5 cellular contexts compared by ENCODE assay signal in genomic region chr5:801055-801454, GRCh38. TPM values are rescaled to one million over a fixed set of nuclear protein-coding genes. Genes with fewer than 3 reads are reported as not detected.
"Had no signal": no experiment of that assay in that cellular context is flagged by ENCODE, and none has a peak within 500 bp of the region (broad histone marks: within the 10 kb centered on the region; RNA-seq: fewer than 3 reads in every experiment).

No MANE protein-coding gene starts in this region.

RNA-seq across cellular contexts. Expression of gene ZDHHC11B, which starts 16.5 kb away (rescaled TPM):
- total RNA-seq: LHCN-M2, MCF 10A, RPMI7951 had no signal
- polyA plus RNA-seq: IgD-negative memory B cell, SK-N-SH had no signal

RNA-seq across cellular contexts. Expression of gene ZDHHC11, which starts 49.7 kb away (rescaled TPM):
- polyA plus RNA-seq: IgD-negative memory B cell had no signal
